In the genomic region with DNA sequence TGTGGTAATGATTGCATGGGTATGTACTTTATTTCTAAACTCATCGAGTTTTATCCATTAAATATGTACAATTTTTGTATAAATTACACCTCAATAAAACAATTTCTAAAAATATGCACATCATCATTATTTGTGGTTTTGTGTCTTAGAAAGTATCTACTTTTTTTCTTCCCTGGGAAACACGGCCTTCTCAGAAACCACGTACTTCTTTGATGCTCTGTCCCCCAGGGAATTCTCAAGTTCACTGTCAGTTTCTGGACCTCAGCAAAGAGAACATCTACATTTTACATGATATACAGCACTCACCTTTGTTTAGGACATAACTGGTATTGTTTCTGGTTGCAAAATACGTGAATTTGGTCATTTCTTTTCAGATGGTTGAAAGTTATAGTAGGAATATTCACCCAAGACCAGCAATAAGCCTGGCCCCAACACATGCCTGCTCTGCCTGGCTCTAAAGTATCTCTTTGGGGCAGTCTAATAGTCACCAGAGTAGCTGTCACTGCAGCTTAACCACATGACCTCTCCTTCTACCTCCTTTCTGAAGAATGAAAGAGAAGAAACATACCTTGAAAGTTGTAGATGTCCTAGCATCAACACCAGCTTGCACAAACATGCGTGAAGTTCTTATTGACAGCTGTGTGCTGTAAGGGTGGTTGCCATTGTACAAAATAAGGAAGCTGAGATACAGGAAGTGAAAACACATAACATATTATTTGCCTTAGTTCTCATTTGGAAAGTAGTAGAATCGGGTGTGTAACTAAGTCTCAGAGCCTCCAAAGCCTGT, we compare ENCODE assay signal across 13 cellular contexts. TPM values are rescaled to one million over a fixed set of nuclear protein-coding genes. Genes with fewer than 3 reads are reported as not detected.
DNase-seq lines count a peak whose midpoint lies in the region; ATAC-seq, FAIRE-seq and TF ChIP-seq lines count a peak whose summit lies in the region.
"Had no signal": no experiment of that assay in that cellular context is flagged by ENCODE, and none has a peak within 500 bp of the region (broad histone marks: within the 10 kb centered on the region; RNA-seq: fewer than 3 reads in every experiment).

No MANE protein-coding gene starts in this region.

- ATAC-seq in GM18909 (IDR thresholded peaks at IDR 0.05; ENCODE audit: poor library complexity, unreplicated experiment) (peak; percentile 90), GM21825 (IDR thresholded peaks at IDR 0.05; ENCODE audit: unreplicated experiment) (peak; percentile 84), HG03432 (IDR thresholded peaks at IDR 0.05; ENCODE audit: unreplicated experiment) (peak; percentile 86), GM12878 (peak; percentile 87)
- no peak for ATAC-seq in activated CD8-positive, alpha-beta T cell treated with anti-CD3 and anti-CD28 coated beads for 36 hours
- ATAC-seq: mucosa of descending colon had no signal

- H3K4me1 Mint-ChIP-seq in activated CD8-positive, alpha-beta T cell treated with anti-CD3 and anti-CD28 coated beads for 36 hours (ENCODE audit: low read depth) = no peaks in the 10 kb centered on the region

- H3K4me2 ChIP-seq in GM12878 (ENCODE audit: control insufficient read depth, insufficient read depth) = peak overlapping the region; percentile 86

- H3K9ac ChIP-seq in GM12878 (ENCODE audit: control insufficient read depth, insufficient read depth, low read length) = peak overlapping the region; percentile 51

- peaks cover 15% of the 10 kb centered on the region for H3K4me1 ChIP-seq in GM12878 (ENCODE audit: control insufficient read depth, insufficient read depth, low read length)
- H3K4me1 ChIP-seq: testis had no signal

- H3K36me3 Mint-ChIP-seq in activated CD8-positive, alpha-beta T cell treated with anti-CD3 and anti-CD28 coated beads for 36 hours (ENCODE audit: low read depth) = no peaks in the 10 kb centered on the region

- H3K27me3 ChIP-seq in GM12878 (replicated peaks in 1 of 2; ENCODE audit: control insufficient read depth in 2 of 2, insufficient read depth in 2 of 2, low read length in 1 of 2) = no peaks in the 10 kb centered on the region
- H3K27me3 ChIP-seq: testis had no signal

- FAIRE-seq in GM12878 (lab: Jason Lieb, UNC) = peak; percentile 99

- no peak overlapping the region for H3K4me3 Mint-ChIP-seq in activated CD8-positive, alpha-beta T cell treated with anti-CD3 and anti-CD28 coated beads for 36 hours

- in situ Hi-C loops in GM12878 (cut with MboI) = no loop called here

- SMC1A ChIA-PET in GM12878 (lab: Charles Lee; ENCODE audit: uncharacterized antibody, unreplicated experiment) = interaction anchor here (1.0 to 2.3 kb wide), 9 partner anchors 9 to 279 kb away, joined by 3 to 14 read pairs (median 4); no protein-coding TSS in a partner anchor

- H3K79me2 ChIP-seq in GM12878 (ENCODE audit: control insufficient read depth, insufficient read depth, low read length) = no peaks in the 10 kb centered on the region

- H3K9me3 Mint-ChIP-seq in activated CD8-positive, alpha-beta T cell treated with anti-CD3 and anti-CD28 coated beads for 36 hours = peaks cover 6% of the 10 kb centered on the region

- H4K20me1 ChIP-seq in GM12878 (ENCODE audit: control insufficient read depth, insufficient read depth) = no peaks in the 10 kb centered on the region

- H3K27ac ChIP-seq in GM12878 (ENCODE audit: control insufficient read depth, insufficient read depth) = peak overlapping the region; percentile 91
- H3K27ac ChIP-seq: testis had no signal

- TF ChIP-seq POLR2A in GM12878 (IDR thresholded peaks at IDR 0.05; ENCODE audit: low read depth, low read length) = 0 out of 2 replicates have a peak, but pooled peaks have one; percentile 29

- H2AFZ ChIP-seq in GM12878 (ENCODE audit: control insufficient read depth, low read depth, low read length) = peak overlapping the region; percentile 66

- RAD21 ChIA-PET in GM12878 (lab: Charles Lee; ENCODE audit: unreplicated experiment) = interaction anchor here (1.4 to 1.9 kb wide), 2 partner anchors 11 to 70 kb away, joined by 3 to 10 read pairs; no protein-coding TSS in a partner anchor

- no peaks in the 10 kb centered on the region; the same call in 2 of the 3 replicates for H3K9me3 ChIP-seq in GM12878 (replicated peaks; ENCODE audit: control insufficient read depth, insufficient read depth, low read length)
- H3K9me3 ChIP-seq: mucosa of descending colon, testis had no signal

- TF ChIP-seq CTCF in GM12878 (IDR thresholded peaks at IDR 0.05 in 2 of 3, conservative IDR thresholded peaks at IDR 0.05 in 1 of 3; ENCODE audit: control insufficient read depth in 2 of 3, extremely low read depth in 1 of 3, insufficient read depth in 1 of 3, low read depth in 3 of 3, low read length in 3 of 3) = no peak
- no peak for TF ChIP-seq CTCF in activated CD8-positive, alpha-beta T cell treated with anti-CD3 and anti-CD28 coated beads for 36 hours (IDR thresholded peaks at IDR 0.05)

- DNase-seq in GM12878 (ENCODE audit: low read depth, low spot score) = peak; percentile 78
- DNase-seq in NCI-H1436 treated with DMSO at 0.1 percent for 48 hours (lab: John Stamatoyannopoulos, UW) = no peak
- no peak for DNase-seq in NCI-H226
- DNase-seq in activated CD8-positive, alpha-beta T cell treated with anti-CD3 and anti-CD28 coated beads for 36 hours = no peak
- no peak for DNase-seq in NCI-H2171 (lab: John Stamatoyannopoulos, UW)
- DNase-seq: activated effector memory CD4-positive, alpha-beta T cell treated with Interleukin-2 at 50 U/mL for 16 hours; EL; mucosa of descending colon; NCI-H526; testis had no signal

- BruUV-seq in GM12878 (replicated peaks; lab: Mats Ljungman, UMichigan) = TSS peak; percentile 71

- POLR2A ChIA-PET in GM12878 (lab: Charles Lee) = interaction anchor here (1.0 to 1.3 kb wide), 2 partner anchors 11 to 20 kb away, joined by 3 to 5 read pairs; no protein-coding TSS in a partner anchor
- POLR2A ChIA-PET in activated CD8-positive, alpha-beta T cell treated with anti-CD3 and anti-CD28 coated beads for 36 hours (lab: Charles Lee) = no interaction called here

- CTCF ChIA-PET in GM12878 (lab: Yijun Ruan, JAX) = no interaction called here
- CTCF ChIA-PET in activated CD8-positive, alpha-beta T cell treated with anti-CD3 and anti-CD28 coated beads for 36 hours (lab: Charles Lee) = no interaction called here

- intact Hi-C loops in GM12878 (cut with micrococcal nuclease; ENCODE audit: unreplicated experiment) = loop anchor here (5.0 kb wide), 2 partner anchors 70 to 90 kb away; no protein-coding TSS in a partner anchor
- intact Hi-C loops in activated CD8-positive, alpha-beta T cell treated with anti-CD3 and anti-CD28 coated beads for 36 hours (cut with micrococcal nuclease) = no loop called here

- no peak overlapping the region for H3K27ac Mint-ChIP-seq in activated CD8-positive, alpha-beta T cell treated with anti-CD3 and anti-CD28 coated beads for 36 hours

- TF ChIP-seq RAD21 in GM12878 (IDR thresholded peaks at IDR 0.05; ENCODE audit: insufficient read depth, low read depth, low read length) = peak; percentile 15; the same call in 1 of the 2 replicates

- no peaks in the 10 kb centered on the region for H3K36me3 ChIP-seq in GM12878 (ENCODE audit: control insufficient read depth in 2 of 2, insufficient read depth in 2 of 2, low read length in 1 of 2)

- H3K4me3 ChIP-seq in GM12878 = peak overlapping the region; percentile 52
- H3K4me3 ChIP-seq: mucosa of descending colon, testis had no signal

- 8% methylated on average over 6 of the region's 6 CpGs for WGBS in GM12878 (ENCODE audit: insufficient coverage, insufficient replicate concordance, low lambda C conversion rate, missing lambda C conversion rate)

- TF ChIP-seq EP300 in GM12878 (IDR thresholded peaks at IDR 0.05; ENCODE audit: borderline replicate concordance in 1 of 2, control insufficient read depth in 1 of 2, low read depth in 2 of 2, low read length in 2 of 2) = peak; percentile 48 to 78; a peak in 3 of 4 replicates

- no peaks in the 10 kb centered on the region for H3K27me3 Mint-ChIP-seq in activated CD8-positive, alpha-beta T cell treated with anti-CD3 and anti-CD28 coated beads for 36 hours

TF ChIP-seq in GM12878, 131 proteins besides CTCF, POLR2A, EP300 and RAD21 (continues in another document):
- TF ChIP-seq MXI1 (IDR thresholded peaks at IDR 0.05; ENCODE audit: low read depth, low read length) (no peak; the same call in 1 of the 2 replicates), SUZ12 (IDR thresholded peaks at IDR 0.05; ENCODE audit: unreplicated experiment) (no peak), NR2F1 (conservative IDR thresholded peaks at IDR 0.05) (no peak), NR2C2 (IDR thresholded peaks at IDR 0.05; ENCODE audit: borderline replicate concordance, control insufficient read depth, insufficient read length, low read depth) (no peak), NFXL1 (IDR thresholded peaks at IDR 0.05; ENCODE audit: borderline replicate concordance) (no peak), CBX5 (IDR thresholded peaks at IDR 0.05; ENCODE audit: low read depth) (peak; percentile 39; the same call in 1 of the 2 replicates), SMARCA5 (IDR thresholded peaks at IDR 0.05) (peak; percentile 18; the same call in 1 of the 2 replicates), TCF12 (IDR thresholded peaks at IDR 0.05; ENCODE audit: low read depth, low read length) (peak; percentile 92), POU2F2 (IDR thresholded peaks at IDR 0.05; ENCODE audit: borderline replicate concordance, low read depth, low read length) (peak; percentile 72; the same call in 1 of the 3 replicates), MYC (IDR thresholded peaks at IDR 0.05; ENCODE audit: insufficient read depth, insufficient read length, insufficient replicate concordance, low read length, severe bottlenecking) (no peak), TARDBP (IDR thresholded peaks at IDR 0.05; ENCODE audit: borderline replicate concordance) (no peak), TCF7 (IDR thresholded peaks at IDR 0.05; ENCODE audit: borderline replicate concordance) (peak; percentile 87)

RNA-seq across cellular contexts. Expression of a gene that starts 48.4 kb away (rescaled TPM):
- total RNA-seq in GM12878 (2013; cell fraction: nucleolus; rRNA removed) = not detected in 2 replicates
- total RNA-seq in GM12878 (2014; rRNA removed) = not detected in 2 replicates
- total RNA-seq in GM12878 (2014; rRNA removed; fragmentation: Illumina TruSeq; extraction: Trizol) = not detected in 2 replicates
- not detected in 2 replicates for total RNA-seq in GM12878 (2021)
- not detected for polyA plus RNA-seq in GM12878 (2011; ENCODE audit: low read depth)
- polyA plus RNA-seq in GM12878 (2011; rRNA removed) = not detected in 2 replicates
- polyA plus RNA-seq in GM12878 (2011; cell fraction: cytosol; rRNA removed) = not detected in 2 replicates
- polyA plus RNA-seq in GM12878 (2011; cell fraction: nucleus; rRNA removed) = not detected in 2 replicates
- not detected in 2 replicates for polyA plus RNA-seq in GM12878 (2012)
- polyA plus RNA-seq in GM12878 (2014; fragmentation: Illumina TruSeq; extraction: Trizol) = not detected in 2 replicates
- polyA plus RNA-seq in GM12878 (2014; fragmentation: Nextera tagmentation; extraction: Ambion mirVana) = not detected
- polyA plus RNA-seq in GM12878 (2014; rRNA removed) = not detected in 2 replicates
- polyA plus RNA-seq in GM12878 (2016; fragmentation: Nextera tagmentation; extraction: Ambion mirVana) = not detected
- polyA minus RNA-seq in GM12878 (2011; rRNA and poly(A)+ RNA removed) = not detected in 2 replicates
- not detected in 2 replicates for polyA minus RNA-seq in GM12878 (2011; cell fraction: cytosol; rRNA and poly(A)+ RNA removed)
- polyA minus RNA-seq in GM12878 (2011; cell fraction: nucleus; rRNA and poly(A)+ RNA removed) = not detected in 2 replicates
- total RNA-seq in activated CD8-positive, alpha-beta T cell treated with anti-CD3 and anti-CD28 coated beads for 36 hours = not detected
- total RNA-seq: mucosa of descending colon had no signal
